ENCODE assay signal across 10 cellular contexts in genomic region chr16:84613408-84614071, GRCh38. TPM values are rescaled to one million over a fixed set of nuclear protein-coding genes. Genes with fewer than 3 reads are reported as not detected.
DNase-seq lines count a peak whose midpoint lies in the region; ATAC-seq, FAIRE-seq and TF ChIP-seq lines count a peak whose summit lies in the region.
"Had no signal": no experiment of that assay in that cellular context is flagged by ENCODE, and none has a peak within 500 bp of the region (broad histone marks: within the 10 kb centered on the region; RNA-seq: fewer than 3 reads in every experiment).

No MANE protein-coding gene starts in this region.

- H3K36me3 Mint-ChIP-seq in nephron (ENCODE audit: low read depth) = peaks cover 22% of the 10 kb centered on the region

- peaks cover 4% of the 10 kb centered on the region; the same call in 1 of the 2 replicates for H3K4me1 ChIP-seq in HEK293 (ENCODE audit: control insufficient read depth, insufficient read depth, low read length)
- H3K4me1 ChIP-seq in GM12878 (ENCODE audit: control insufficient read depth, insufficient read depth, low read length) = peaks cover 38% of the 10 kb centered on the region

- FAIRE-seq in GM12878 (lab: Jason Lieb, UNC) = no peak

- H3K9ac ChIP-seq in GM12878 (ENCODE audit: control insufficient read depth, insufficient read depth, low read length) = 0 out of 2 replicates have a peak overlapping the region, but pooled peaks have one; percentile 84

- H3K36me3 ChIP-seq in HEK293 (ENCODE audit: control insufficient read depth in 2 of 2, insufficient read depth in 1 of 2, low read length in 2 of 2) = peaks cover 0 to 15% of the 10 kb centered on the region in 2 experiments; a peak in 1 of 3 replicates
- H3K36me3 ChIP-seq in GM12878 (ENCODE audit: control insufficient read depth in 2 of 2, insufficient read depth in 2 of 2, low read length in 1 of 2) = peaks cover 15 to 29% of the 10 kb centered on the region in 2 experiments
- H3K36me3 ChIP-seq: suprapubic skin had no signal

- no peak for TF ChIP-seq CTCF in HEK293 (tag by site-specific recombination; IDR thresholded peaks at IDR 0.05)
- TF ChIP-seq CTCF in GM12878 (IDR thresholded peaks at IDR 0.05 in 2 of 3, conservative IDR thresholded peaks at IDR 0.05 in 1 of 3; ENCODE audit: control insufficient read depth in 2 of 3, extremely low read depth in 1 of 3, insufficient read depth in 1 of 3, low read depth in 3 of 3, low read length in 3 of 3) = no peak
- no peak for TF ChIP-seq CTCF in nephron (IDR thresholded peaks at IDR 0.05; ENCODE audit: unreplicated experiment in 3 of 3)

- H3K9me3 Mint-ChIP-seq in nephron = no peaks in the 10 kb centered on the region

- ATAC-seq in GM12878 = no peak
- no peak for ATAC-seq in HG03521 (IDR thresholded peaks at IDR 0.05; ENCODE audit: unreplicated experiment)
- ATAC-seq: left ventricle myocardium superior had no signal

- no peak for TF ChIP-seq EP300 in GM12878 (IDR thresholded peaks at IDR 0.05; ENCODE audit: borderline replicate concordance in 1 of 2, control insufficient read depth in 1 of 2, low read depth in 2 of 2, low read length in 2 of 2)

- H3K9me3 ChIP-seq in HEK293 (ENCODE audit: control insufficient read depth, insufficient read depth, low read depth, low read length) (no peaks in the 10 kb centered on the region), GM12878 (replicated peaks; ENCODE audit: control insufficient read depth, insufficient read depth, low read length) (peaks cover 11% of the 10 kb centered on the region; the same call in 2 of the 3 replicates)
- H3K9me3 ChIP-seq: suprapubic skin had no signal

- H4K20me1 ChIP-seq in GM12878 (ENCODE audit: control insufficient read depth, insufficient read depth) = peaks cover 9% of the 10 kb centered on the region

- TF ChIP-seq RAD21 in GM12878 (IDR thresholded peaks at IDR 0.05; ENCODE audit: insufficient read depth, low read depth, low read length) = no peak

- H3K4me3 ChIP-seq in HEK293 (ENCODE audit: low read depth, low read length) = no peak overlapping the region
- H3K4me3 ChIP-seq in GM12878 = peak overlapping the region; percentile 99
- H3K4me3 ChIP-seq: suprapubic skin had no signal

- in situ Hi-C loops in GM12878 (cut with MboI) = loop anchor here (25.0 kb wide), 1 partner anchor 949 kb away; no protein-coding TSS in a partner anchor

- CTCF ChIA-PET in HEK293 (lab: Yijun Ruan, JAX) (no interaction called here), GM12878 (lab: Yijun Ruan, JAX) (no interaction called here)

- H3K27me3 Mint-ChIP-seq in nephron (ENCODE audit: low read depth) = peaks cover 22% of the 10 kb centered on the region

- no peak overlapping the region for H2AFZ ChIP-seq in GM12878 (ENCODE audit: control insufficient read depth, low read depth, low read length)

- H3K4me3 Mint-ChIP-seq in nephron = peak overlapping the region; percentile 26 to 80 (median 66)

- H3K79me2 ChIP-seq in GM12878 (ENCODE audit: control insufficient read depth, insufficient read depth, low read length) = peaks cover 88% of the 10 kb centered on the region

- TF ChIP-seq POLR2A in GM12878 (IDR thresholded peaks at IDR 0.05; ENCODE audit: low read depth, low read length) (no peak; the same call in 1 of the 2 replicates), erythroblast (IDR thresholded peaks at IDR 0.05; ENCODE audit: low read length) (no peak)

- H3K4me2 ChIP-seq in GM12878 (ENCODE audit: control insufficient read depth, insufficient read depth) = peak overlapping the region; percentile 92

- peaks cover 51% of the 10 kb centered on the region for H3K4me1 Mint-ChIP-seq in nephron

- intact Hi-C loops in GM12878 (cut with micrococcal nuclease; ENCODE audit: unreplicated experiment) = no loop called here

- POLR2A ChIA-PET in HEK293 (lab: Yijun Ruan, JAX) (no interaction called here), GM12878 (lab: Charles Lee) (interaction anchor here (0.8 to 10.6 kb wide), 4 partner anchors 13 to 106 kb away, joined by 3 to 214 read pairs (median 4); no protein-coding TSS in a partner anchor)

- peak; percentile 37 for DNase-seq in CD1c-positive myeloid dendritic cell (ENCODE audit: extremely low spot score)
- DNase-seq in GM12878 (ENCODE audit: low read depth, low spot score) = no peak
- no peak for DNase-seq in NCI-H2029 (lab: John Stamatoyannopoulos, UW)
- DNase-seq in erythroblast (lab: John Stamatoyannopoulos, UW) = no peak
- DNase-seq in NCI-H2196 treated with DMSO at 0.1 percent for 48 hours (lab: John Stamatoyannopoulos, UW; ENCODE audit: unreplicated experiment) = no peak
- DNase-seq: left ventricle myocardium superior had no signal

- no peak overlapping the region for H3K27ac ChIP-seq in HEK293 (ENCODE audit: extremely low read depth, low read depth, low read length)
- peak overlapping the region; percentile 78 for H3K27ac ChIP-seq in GM12878 (ENCODE audit: control insufficient read depth, insufficient read depth)
- H3K27ac ChIP-seq: suprapubic skin had no signal

- RAD21 ChIA-PET in GM12878 (lab: Charles Lee; ENCODE audit: unreplicated experiment) = interaction anchor here (0.7 to 11.3 kb wide), 3 partner anchors 11 to 106 kb away, joined by 3 to 224 read pairs (median 194); no protein-coding TSS in a partner anchor

- no TSS peak for BruUV-seq in GM12878 (replicated peaks; lab: Mats Ljungman, UMichigan)

- SMC1A ChIA-PET in GM12878 (lab: Charles Lee; ENCODE audit: uncharacterized antibody, unreplicated experiment) = interaction anchor here (0.6 to 14.0 kb wide), 5 partner anchors 11 to 101 kb away, joined by 3 to 229 read pairs (median 5); no protein-coding TSS in a partner anchor

- peak overlapping the region; percentile 22 to 75 (median 64) for H3K27ac Mint-ChIP-seq in nephron

- no peaks in the 10 kb centered on the region for H3K27me3 ChIP-seq in GM12878 (replicated peaks in 1 of 2; ENCODE audit: control insufficient read depth in 2 of 2, insufficient read depth in 2 of 2, low read length in 1 of 2)
- H3K27me3 ChIP-seq: suprapubic skin had no signal

- WGBS in GM12878 (ENCODE audit: insufficient coverage, insufficient replicate concordance, low lambda C conversion rate, missing lambda C conversion rate) = 58% methylated on average over 7 of the region's 7 CpGs

TF ChIP-seq in HEK293, 187 proteins besides CTCF, POLR2A, EP300 and RAD21:
- TF ChIP-seq ZNF16 (tag by site-specific recombination; IDR thresholded peaks at IDR 0.05; ENCODE audit: low read depth) (peak; percentile 96), ZNF580 (tag by site-specific recombination; IDR thresholded peaks at IDR 0.05) (peak; percentile 64; the same call in 1 of the 2 replicates), ZNF354C (tag by site-specific recombination; IDR thresholded peaks at IDR 0.05; ENCODE audit: borderline replicate concordance, low read depth) (no peak), ZNF629 (tag by site-specific recombination; IDR thresholded peaks at IDR 0.05) (no peak)

TF ChIP-seq in GM12878, 131 proteins besides CTCF, POLR2A, EP300 and RAD21 (continues in another document):
- TF ChIP-seq POLR2AphosphoS2 (IDR thresholded peaks at IDR 0.05; ENCODE audit: low read depth, low read length) (0 out of 2 replicates have a peak, but pooled peaks have one; percentile 31), BHLHE40 (IDR thresholded peaks at IDR 0.05; ENCODE audit: borderline replicate concordance in 1 of 2, low read depth in 2 of 2, low read length in 1 of 2) (peak in 1 of 2 experiments; percentile 23; a peak in 1 of 4 replicates), SMAD5 (IDR thresholded peaks at IDR 0.05; ENCODE audit: low read depth) (0 out of 2 replicates have a peak, but pooled peaks have one; percentile 21), JUND (IDR thresholded peaks at IDR 0.05; ENCODE audit: low read depth, low read length) (no peak)

RNA-seq across cellular contexts. Expression of gene COTL1, which starts 4.3 kb away (rescaled TPM):
- total RNA-seq in GM12878 (2013; cell fraction: nucleolus; rRNA removed) = 94.3 and 106 TPM in 2 replicates
- total RNA-seq in GM12878 (2014; rRNA removed) (417 and 464 TPM in 2 replicates), GM12878 (2014; rRNA removed; fragmentation: Illumina TruSeq; extraction: Trizol) (241 and 279 TPM in 2 replicates), GM12878 (2021) (675 and 688 TPM in 2 replicates)
- 255 TPM for polyA plus RNA-seq in GM12878 (2011; ENCODE audit: low read depth)
- polyA plus RNA-seq in GM12878 (2011; rRNA removed) (136 and 205 TPM in 2 replicates), GM12878 (2014; fragmentation: Illumina TruSeq; extraction: Trizol) (257 and 493 TPM in 2 replicates), GM12878 (2014; fragmentation: Nextera tagmentation; extraction: Ambion mirVana) (100 to 1,000 TPM; 140 to 235 TPM), GM12878 (2014; rRNA removed) (382 and 423 TPM in 2 replicates), GM12878 (2016; fragmentation: Nextera tagmentation; extraction: Ambion mirVana) (100 to 1,000 TPM; 146 to 894 TPM)
- polyA plus RNA-seq in GM12878 (2011; cell fraction: cytosol; rRNA removed) = 261 and 288 TPM in 2 replicates
- polyA plus RNA-seq in GM12878 (2011; cell fraction: nucleus; rRNA removed) = 174 and 206 TPM in 2 replicates
- 331 and 436 TPM in 2 replicates for polyA plus RNA-seq in GM12878 (2012)
- polyA minus RNA-seq in GM12878 (2011; rRNA and poly(A)+ RNA removed) = 103 and 174 TPM in 2 replicates
- 77.1 and 81.1 TPM in 2 replicates for polyA minus RNA-seq in GM12878 (2011; cell fraction: cytosol; rRNA and poly(A)+ RNA removed)
- polyA minus RNA-seq in GM12878 (2011; cell fraction: nucleus; rRNA and poly(A)+ RNA removed) = 78.5 and 132 TPM in 2 replicates

RNA-seq across cellular contexts. Expression of gene KLHL36, which starts 34.8 kb away (rescaled TPM):
- 89.6 and 93.8 TPM in 2 replicates for total RNA-seq in GM12878 (2013; cell fraction: nucleolus; rRNA removed)
- 36.4 and 38.2 TPM in 2 replicates for total RNA-seq in GM12878 (2014; rRNA removed)
- total RNA-seq in GM12878 (2014; rRNA removed; fragmentation: Illumina TruSeq; extraction: Trizol) = 16.2 and 16.7 TPM in 2 replicates
- total RNA-seq in GM12878 (2021) = 45.3 and 45.4 TPM in 2 replicates
- 12.7 TPM for polyA plus RNA-seq in GM12878 (2011; ENCODE audit: low read depth)
- 19.6 and 26.4 TPM in 2 replicates for polyA plus RNA-seq in GM12878 (2011; rRNA removed)
- polyA plus RNA-seq in GM12878 (2011; cell fraction: cytosol; rRNA removed) = 30.1 and 37.2 TPM in 2 replicates
- 76.3 and 77.8 TPM in 2 replicates for polyA plus RNA-seq in GM12878 (2011; cell fraction: nucleus; rRNA removed)
- polyA plus RNA-seq in GM12878 (2012) = 28.5 and 29.3 TPM in 2 replicates
- polyA plus RNA-seq in GM12878 (2014; fragmentation: Illumina TruSeq; extraction: Trizol) = 14.1 and 14.3 TPM in 2 replicates
- 1 to 10 TPM; 2.6 to 2.7 TPM for polyA plus RNA-seq in GM12878 (2014; fragmentation: Nextera tagmentation; extraction: Ambion mirVana)
- polyA plus RNA-seq in GM12878 (2014; rRNA removed) = 35.0 and 37.5 TPM in 2 replicates
- polyA plus RNA-seq in GM12878 (2016; fragmentation: Nextera tagmentation; extraction: Ambion mirVana) = 10 to 100 TPM; 12.9 to 16.8 TPM
- 40.7 and 65.6 TPM in 2 replicates for polyA minus RNA-seq in GM12878 (2011; rRNA and poly(A)+ RNA removed)
- polyA minus RNA-seq in GM12878 (2011; cell fraction: cytosol; rRNA and poly(A)+ RNA removed) = 17.5 and 25.8 TPM in 2 replicates
- 26.0 and 37.4 TPM in 2 replicates for polyA minus RNA-seq in GM12878 (2011; cell fraction: nucleus; rRNA and poly(A)+ RNA removed)
